In genomic region chrX:119565110-119565663, GRCh38 we compare ENCODE assay signal across 8 cellular contexts. TPM values are rescaled to one million over a fixed set of nuclear protein-coding genes. Genes with fewer than 3 reads are reported as not detected.
A peak's percentile ranks its signal among the peaks of the same experiment; 100 is the strongest.
DNase-seq lines count a peak whose midpoint lies in the region; ATAC-seq, FAIRE-seq and TF ChIP-seq lines count a peak whose summit lies in the region.

Gene STEEP1 (minus strand): TSS chrX:119565409. CDS start chrX:119565355, 54 bp downstream.

- peak in 1 of 2 experiments; percentile 95; a peak in 2 of 3 replicates for TF ChIP-seq EP300 in H1 (IDR thresholded peaks at IDR 0.05; ENCODE audit: borderline replicate concordance in 1 of 2, low read depth in 2 of 2, low read length in 2 of 2)

- H3K27ac ChIP-seq in CD8-positive, alpha-beta T cell (ENCODE audit: low read depth, low read length) = peak within 1 kb of the TSS; percentile 78
- peak within 1 kb of the TSS; percentile 45; the same call in 1 of the 2 replicates for H3K27ac ChIP-seq in H1 (ENCODE audit: low read depth, low read length)

- H4K8ac ChIP-seq in H1 (ENCODE audit: extremely low read depth, insufficient read depth, low read length) = no peak within 1 kb of the TSS; the same call in 1 of the 2 replicates

- peak within 1 kb of the TSS in 3 of 4 experiments; percentile 56 to 76 (median 71); a peak in 6 of 7 replicates for H3K9ac ChIP-seq in H1 (replicated peaks in 1 of 4; ENCODE audit: extremely low read depth in 1 of 4, low read depth in 3 of 4, low read length in 3 of 4)

- H4K5ac ChIP-seq in H1 (ENCODE audit: insufficient read length, low read depth, low read length) = no peak within 1 kb of the TSS

- ATAC-seq in CD8-positive, alpha-beta T cell = peak; percentile 94
- ATAC-seq in GM21360 (IDR thresholded peaks at IDR 0.05; ENCODE audit: unreplicated experiment) = peak; percentile 91
- peak; percentile 99 for ATAC-seq in memory B cell (ENCODE audit: low read depth)

- intact Hi-C loops in CD8-positive, alpha-beta T cell (cut with DNase I, micrococcal nuclease) = loop anchor here (1.0 to 5.0 kb wide), 3 partner anchors 9 to 287 kb away; partner anchors contain the start of genes UBE2A (in 2 of the 2), RPL39 (in 1 of the 2) and UPF3B (in 1 of the 2)

- DNase-seq in CD8-positive, alpha-beta T cell = peak; percentile 65 to 89 (median 83)
- DNase-seq in HTR-8/SVneo (ENCODE audit: insufficient read length, low spot score) (peak; percentile 75), NOMO-1 treated with DMSO at 0.1 percent for 48 hours (lab: John Stamatoyannopoulos, UW; ENCODE audit: unreplicated experiment) (peak; percentile 97), H1 (ENCODE audit: low read depth in 1 of 2, low spot score in 2 of 2) (peak; percentile 59 to 85), memory B cell (ENCODE audit: low spot score in 2 of 2) (peak; percentile 68 to 71)
- DNase-seq in stimulated activated CD8-positive, alpha-beta memory T cell treated with anti-CD3 and anti-CD28 coated beads, Interleukin-12 subunit alpha, Interleukin-12 subunit beta, amount 100 ng/mL, for 1 hour (ENCODE audit: low read depth) = peak; percentile 72

- no peak within 1 kb of the TSS for H3K23ac ChIP-seq in H1 (ENCODE audit: insufficient read length)

- POLR2A ChIA-PET in CD8-positive, alpha-beta T cell (lab: Charles Lee) = interaction anchor here (1.1 kb wide), 1 partner anchor 9 kb away, joined by 6 read pairs; no protein-coding TSS in a partner anchor
- POLR2A ChIA-PET in activated CD8-positive, alpha-beta memory T cell treated with anti-CD3 and anti-CD28 coated beads for 36 hours (lab: Charles Lee) = interaction anchor here (1.3 kb wide), 1 partner anchor 10 kb away, joined by 3 read pairs; no protein-coding TSS in a partner anchor
- POLR2A ChIA-PET in H1 (lab: Charles Lee; ENCODE audit: partially characterized antibody) = interaction anchor here (1.0 to 1.1 kb wide), 3 partner anchors 9 to 32 kb away, joined by 3 to 7 read pairs (median 3); partner anchors contain the start of gene UBE2A

- 1% methylated on average over 20 of the region's 26 CpGs; no CpG with 5 or more reads in 1 of the 2 experiments for WGBS in H1 (ENCODE audit: extremely low coverage in 1 of 2, insufficient coverage in 1 of 2, insufficient read length in 1 of 2, insufficient replicate concordance in 2 of 2, low coverage in 1 of 2, low lambda C conversion rate in 2 of 2, missing lambda C conversion rate in 1 of 2), 2 experiments

- no peak within 1 kb of the TSS for H3K4ac ChIP-seq in H1 (replicated peaks; ENCODE audit: insufficient read length, low read depth, low read length)

- H2BK15ac ChIP-seq in H1 (ENCODE audit: low read length) = no peak within 1 kb of the TSS

- no peaks in the 10 kb centered on the region for H3K9me3 ChIP-seq in CD8-positive, alpha-beta T cell (ENCODE audit: low read length)
- H3K9me3 ChIP-seq in H1 (ENCODE audit: insufficient read depth in 2 of 2, low read depth in 1 of 2, low read length in 1 of 2) = no peaks in the 10 kb centered on the region

- no peak for TF ChIP-seq CTCF in CD8-positive, alpha-beta T cell (IDR thresholded peaks at IDR 0.05)
- TF ChIP-seq CTCF in H1 (IDR thresholded peaks at IDR 0.05; ENCODE audit: control extremely low read depth in 1 of 3, insufficient read depth in 1 of 3, low read depth in 1 of 3, low read length in 3 of 3) = no peak

- H3K4me1 ChIP-seq in CD8-positive, alpha-beta T cell (ENCODE audit: insufficient read depth, low read length) = peaks cover 3% of the 10 kb centered on the region
- H3K4me1 ChIP-seq in H1 (replicated peaks in 1 of 4; ENCODE audit: control insufficient read depth in 3 of 4, insufficient read depth in 4 of 4, low read length in 3 of 4) = no peaks in the 10 kb centered on the region

- no peak within 1 kb of the TSS for H2BK120ac ChIP-seq in H1 (replicated peaks; ENCODE audit: low read depth, low read length)

- FAIRE-seq in HTR-8/SVneo (lab: Jason Lieb, UNC) (peak; percentile 80), H1 (lab: Jason Lieb, UNC) (peak; percentile 97)

- H3K4me3 ChIP-seq in CD8-positive, alpha-beta T cell (ENCODE audit: low read depth, low read length) = peak within 1 kb of the TSS; percentile 80
- peak within 1 kb of the TSS; percentile 65 to 83 (median 71) for H3K4me3 ChIP-seq in H1 (ENCODE audit: extremely low read depth in 1 of 4, insufficient read depth in 2 of 4, low read depth in 3 of 4, low read length in 4 of 4)

- H3K36me3 ChIP-seq in CD8-positive, alpha-beta T cell (ENCODE audit: insufficient read depth, low read length) = no peaks in the 10 kb centered on the region
- H3K36me3 ChIP-seq in H1 (ENCODE audit: control insufficient read depth in 2 of 4, insufficient read depth in 4 of 4, low read length in 3 of 4) = peaks cover 0 to under 1% (median 0%) of the 10 kb centered on the region in 4 experiments; a peak in 1 of 8 replicates

- H2BK5ac ChIP-seq in H1 (ENCODE audit: low read depth, low read length) = no peak within 1 kb of the TSS

- H2AFZ ChIP-seq in H1 (ENCODE audit: low read length) = no peak within 1 kb of the TSS

- H3K14ac ChIP-seq in H1 (ENCODE audit: insufficient read length) = no peak within 1 kb of the TSS

- H2BK12ac ChIP-seq in H1 (ENCODE audit: low read depth, low read length) = no peak within 1 kb of the TSS

- peak within 1 kb of the TSS; percentile 96 for H3K27ac Mint-ChIP-seq in CD8-positive, alpha-beta T cell
- peak within 1 kb of the TSS; percentile 92 for H3K27ac Mint-ChIP-seq in memory B cell

- H3K27me3 ChIP-seq in CD8-positive, alpha-beta T cell (ENCODE audit: insufficient read depth, low read length) = no peaks in the 10 kb centered on the region
- H3K27me3 ChIP-seq in H1 (replicated peaks in 1 of 4; ENCODE audit: control insufficient read depth in 3 of 4, extremely low read depth in 1 of 4, insufficient read depth in 3 of 4, low read length in 3 of 4) = no peaks in the 10 kb centered on the region

- H3K9me3 Mint-ChIP-seq in CD8-positive, alpha-beta T cell = no peaks in the 10 kb centered on the region
- no peaks in the 10 kb centered on the region for H3K9me3 Mint-ChIP-seq in memory B cell

- no peaks in the 10 kb centered on the region for H4K20me1 ChIP-seq in H1 (replicated peaks in 1 of 2; ENCODE audit: control insufficient read depth in 1 of 2, insufficient read depth in 2 of 2, low read length in 2 of 2)

- H3K56ac ChIP-seq in H1 (replicated peaks; ENCODE audit: insufficient read length, low read depth, low read length) = no peak within 1 kb of the TSS

- H4K91ac ChIP-seq in H1 (replicated peaks; ENCODE audit: insufficient read length, low read length) = no peak within 1 kb of the TSS

- no peak for TF ChIP-seq RAD21 in H1 (IDR thresholded peaks at IDR 0.05 in 1 of 2, conservative IDR thresholded peaks at IDR 0.05 in 1 of 2; ENCODE audit: low read depth in 2 of 2, low read length in 2 of 2)

- H3K23me2 ChIP-seq in H1 (ENCODE audit: low read depth, low read length) = no peaks in the 10 kb centered on the region

- H3K79me1 ChIP-seq in H1 (ENCODE audit: low read depth, low read length) = no peaks in the 10 kb centered on the region

- H2AK5ac ChIP-seq in H1 (ENCODE audit: low read depth, low read length) = no peak within 1 kb of the TSS

- peaks cover 0 to 13% of the 10 kb centered on the region in 2 experiments; a peak in 2 of 4 replicates for H3K79me2 ChIP-seq in H1 (ENCODE audit: control insufficient read depth in 1 of 2, insufficient read depth in 2 of 2, low read length in 2 of 2)

- TF ChIP-seq POLR2A in H1 (IDR thresholded peaks at IDR 0.05; ENCODE audit: control extremely low read depth in 1 of 2, low read depth in 2 of 2, low read length in 2 of 2) = peak; percentile 66 to 78

- H2BK20ac ChIP-seq in H1 (ENCODE audit: low read length) = no peak within 1 kb of the TSS

- no peaks in the 10 kb centered on the region for H3K27me3 Mint-ChIP-seq in CD8-positive, alpha-beta T cell (ENCODE audit: low read depth)
- no peaks in the 10 kb centered on the region for H3K27me3 Mint-ChIP-seq in memory B cell

- H3K4me2 ChIP-seq in H1 (ENCODE audit: insufficient read depth in 1 of 2, low read depth in 2 of 2, low read length in 2 of 2) = peak within 1 kb of the TSS; percentile 54 to 66

- peaks cover 22% of the 10 kb centered on the region for H3K4me1 Mint-ChIP-seq in CD8-positive, alpha-beta T cell (ENCODE audit: low read depth)
- H3K4me1 Mint-ChIP-seq in memory B cell = peaks cover 13% of the 10 kb centered on the region

- CTCF ChIA-PET in CD8-positive, alpha-beta T cell (lab: Charles Lee) = interaction anchor here (1.9 kb wide), 1 partner anchor 9 kb away, joined by 5 read pairs; the partner anchor contains the start of gene UBE2A
- CTCF ChIA-PET in activated CD8-positive, alpha-beta memory T cell treated with anti-CD3 and anti-CD28 coated beads for 36 hours (lab: Charles Lee) = no interaction called here
- CTCF ChIA-PET in H1 (lab: Charles Lee; ENCODE audit: partially characterized antibody) = interaction anchor here (0.8 to 1.3 kb wide), 2 partner anchors 49 to 127 kb away, joined by 3 to 4 read pairs; no protein-coding TSS in a partner anchor

- peaks cover 15% of the 10 kb centered on the region for H3K36me3 Mint-ChIP-seq in CD8-positive, alpha-beta T cell
- H3K36me3 Mint-ChIP-seq in memory B cell = peaks cover 4% of the 10 kb centered on the region

- peak within 1 kb of the TSS; percentile 96 for H3K4me3 Mint-ChIP-seq in CD8-positive, alpha-beta T cell
- H3K4me3 Mint-ChIP-seq in memory B cell = peak within 1 kb of the TSS; percentile 92

- no peak within 1 kb of the TSS for H3K18ac ChIP-seq in H1 (ENCODE audit: extremely low read depth, low read length)

TF ChIP-seq in H1, 55 proteins besides CTCF, POLR2A, EP300 and RAD21 (continues in another document):
- peak; percentile 80 for TF ChIP-seq TBP (IDR thresholded peaks at IDR 0.05; ENCODE audit: low read depth, low read length)
- peak; percentile 65 for TF ChIP-seq SRF (IDR thresholded peaks at IDR 0.05; ENCODE audit: low read depth, low read length)
- TF ChIP-seq KDM4A (IDR thresholded peaks at IDR 0.05; ENCODE audit: low read depth, low read length, severe bottlenecking) = peak; percentile 94
- peak; percentile 78 for TF ChIP-seq POLR2AphosphoS5 (IDR thresholded peaks at IDR 0.05; ENCODE audit: low read depth, low read length)
- TF ChIP-seq MAFK (IDR thresholded peaks at IDR 0.05; ENCODE audit: low read depth, low read length) = no peak
- peak; percentile 87 for TF ChIP-seq JUND (IDR thresholded peaks at IDR 0.05; ENCODE audit: low read length)
- TF ChIP-seq CHD1 (IDR thresholded peaks at IDR 0.05; ENCODE audit: low read depth, low read length) = peak; percentile 70

RNA-seq across cellular contexts. Expression of gene STEEP1, which starts in this region (rescaled TPM):
- total RNA-seq in CD8-positive, alpha-beta T cell = 10 to 100 TPM; 33.6 to 34.5 TPM
- 10 to 100 TPM; 27.8 to 28.6 TPM for total RNA-seq in activated CD8-positive, alpha-beta memory T cell treated with anti-CD3 and anti-CD28 coated beads for 36 hours
- total RNA-seq in H1 (2021; fragmentation: NEBNext Ultra II Directional; extraction: Animal tissue kit (Norgen Biotek cat#: 25700)) = 26.0 and 29.7 TPM in 2 replicates
- 9.2 and 9.9 TPM in 2 replicates for polyA plus RNA-seq in H1 (2011; rRNA removed)
- polyA plus RNA-seq in H1 (2011; cell fraction: cytosol; rRNA removed) = 18.6 TPM
- polyA plus RNA-seq in H1 (2011; cell fraction: nucleus; rRNA removed) = 14.1 TPM
- 26.8 to 33.4 TPM (median 29.8 TPM) in 4 replicates for polyA plus RNA-seq in H1 (2012, experiment 1 of 2)
- 19.5 TPM for polyA plus RNA-seq in H1 (2012, experiment 2 of 2)
- polyA plus RNA-seq in H1 (2013, experiment 1 of 2) = 17.5 TPM
- 19.0 TPM for polyA plus RNA-seq in H1 (2013, experiment 2 of 2)
- polyA minus RNA-seq in H1 (2011; rRNA and poly(A)+ RNA removed) = 21.2 and 27.9 TPM in 2 replicates
- polyA minus RNA-seq in H1 (2011; cell fraction: cytosol; rRNA and poly(A)+ RNA removed) = 16.2 TPM
- 13.7 TPM for polyA minus RNA-seq in H1 (2011; cell fraction: nucleus; rRNA and poly(A)+ RNA removed)

Comparison
In these comparisons a context has a peak if more than half of its experiments do, and no peak if none do; other contexts are left out.
1. Peak in every context shown above with its lines: DNase-seq, ATAC-seq, H3K4me3 ChIP-seq and H3K27ac ChIP-seq.